10 cellular contexts compared by ENCODE assay signal in the genomic region with DNA sequence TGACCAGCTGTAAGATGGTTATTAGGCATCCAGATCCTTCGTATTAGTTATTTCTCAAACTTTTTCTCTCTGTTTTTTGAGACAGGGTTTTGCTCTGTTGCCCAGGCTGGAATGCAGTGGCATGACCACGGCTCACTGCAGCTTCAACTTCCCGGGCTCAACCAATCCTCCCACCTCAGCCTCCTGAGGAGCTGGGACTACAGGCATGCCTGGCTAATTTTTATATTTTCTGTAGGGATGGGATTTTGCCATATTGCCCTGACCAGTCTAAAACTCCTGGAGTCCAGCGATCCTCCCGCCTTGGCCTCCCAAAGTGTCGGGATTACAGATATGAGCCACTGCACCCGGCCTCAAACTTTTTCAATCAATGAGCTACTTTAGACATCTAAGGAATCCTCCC. TPM values are rescaled to one million over a fixed set of nuclear protein-coding genes. Genes with fewer than 3 reads are reported as not detected.
"Had no signal": no experiment of that assay in that cellular context is flagged by ENCODE, and none has a peak within 500 bp of the region (broad histone marks: within the 10 kb centered on the region; RNA-seq: fewer than 3 reads in every experiment).

No MANE protein-coding gene starts in this region.

- H3K9me3 ChIP-seq: HAP-1 had no signal

- H3K27ac ChIP-seq: GM23248, HL-60 had no signal

- H3K4me1 ChIP-seq: HAP-1 had no signal

- H3K4me3 ChIP-seq: GM23248, HAP-1 had no signal

- H3K36me3 ChIP-seq: HAP-1 had no signal

- ATAC-seq: HCT116 had no signal

- DNase-seq: GM23248, GOT3, H7, HFFc6 had no signal

RNA-seq across cellular contexts. Expression of a gene that starts 33.1 kb away (rescaled TPM):
- total RNA-seq: GM23248, HepG2, HFFc6, HT1080 had no signal
- polyA plus RNA-seq: GM23248, HepG2, IgD-negative memory B cell had no signal
